In the genomic region with DNA sequence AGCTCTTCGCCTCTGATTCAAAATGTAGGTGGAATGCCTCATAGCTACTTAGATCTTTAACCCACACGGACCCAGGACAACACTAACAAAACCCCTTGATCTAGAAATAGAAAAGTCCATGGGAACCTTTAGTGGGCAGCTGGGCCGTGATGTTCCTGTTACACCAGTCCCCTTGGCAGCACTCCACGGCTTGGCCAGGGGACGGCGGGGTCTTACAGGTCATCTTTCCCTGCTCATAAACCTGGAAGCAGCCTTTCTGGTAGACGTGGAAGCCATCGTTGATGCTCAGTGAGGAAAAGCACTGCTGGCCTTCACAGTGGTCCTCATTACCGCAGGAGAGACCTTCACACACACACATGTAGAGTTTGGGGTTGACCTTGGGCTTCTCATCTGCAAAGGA, we compare ENCODE assay signal across 38 cellular contexts.
"Had no signal": no experiment of that assay in that cellular context is flagged by ENCODE, and none has a peak within 500 bp of the region (broad histone marks: within the 10 kb centered on the region; RNA-seq: fewer than 3 reads in every experiment).

No MANE protein-coding gene starts in this region.

- H3K27ac Mint-ChIP-seq: activated CD4-positive, alpha-beta memory T cell treated with anti-CD3 and anti-CD28 coated beads, Interleukin-2, amount 10 ng/mL, durations not matched to agents 7 days and 5 days; activated CD4-positive, alpha-beta T cell treated with anti-CD3 and anti-CD28 coated beads for 36 hours; activated CD8-positive, alpha-beta memory T cell treated with anti-CD3 and anti-CD28 coated beads, Interleukin-2, amount 10 ng/mL, durations not matched to agents 7 days and 5 days; activated CD8-positive, alpha-beta T cell treated with anti-CD3 and anti-CD28 coated beads, Interleukin-2, amount 10 ng/mL, durations not matched to agents 7 days and 5 days; activated naive CD4-positive, alpha-beta T cell treated with anti-CD3 and anti-CD28 coated beads for 36 hours; activated naive CD8-positive, alpha-beta T cell; activated naive CD8-positive, alpha-beta T cell treated with anti-CD3 and anti-CD28 coated beads, Interleukin-2, amount 10 ng/mL, durations not matched to agents 7 days and 5 days; activated naive CD8-positive, alpha-beta T cell treated with anti-CD3 and anti-CD28 coated beads, Interleukin-2, amount 50 U/mL, for 24 hours; activated T-cell treated with anti-CD3 and anti-CD28 coated beads, Interleukin-2, amount 50 U/mL, for 24 hours; activated T-helper 2 cell treated with anti-CD3 and anti-CD28 coated beads, Interferon-gamma antibody, Interleukin-2, Interleukin-4, amounts not matched to agents 10 μg/mL and 5 μg/mL and 100 μg/mL, durations not matched to agents 14 hours and 24 hours and 36 hours; T-helper 1 cell treated with Interleukin-12 subunit alpha and Interleukin-12 subunit beta and Interleukin-4 antibody, amounts not matched to agents 30 μg/mL and 1 μg/mL, for 36 hours; T-helper 2 cell treated with Interferon-gamma antibody and Interleukin-4, amounts not matched to agents 5 μg/mL and 100 μg/mL, for 36 hours; WTC11 had no signal

- H3K27me3 Mint-ChIP-seq: activated CD4-positive, alpha-beta memory T cell treated with anti-CD3 and anti-CD28 coated beads, Interleukin-2, amount 10 ng/mL, durations not matched to agents 7 days and 5 days; activated CD4-positive, alpha-beta T cell treated with anti-CD3 and anti-CD28 coated beads for 36 hours; activated CD8-positive, alpha-beta memory T cell treated with anti-CD3 and anti-CD28 coated beads, Interleukin-2, amount 10 ng/mL, durations not matched to agents 7 days and 5 days; activated naive CD8-positive, alpha-beta T cell; activated naive CD8-positive, alpha-beta T cell treated with anti-CD3 and anti-CD28 coated beads, Interleukin-2, amount 10 ng/mL, durations not matched to agents 7 days and 5 days; activated naive CD8-positive, alpha-beta T cell treated with anti-CD3 and anti-CD28 coated beads, Interleukin-2, amount 50 U/mL, for 24 hours; activated T-cell treated with anti-CD3 and anti-CD28 coated beads, Interleukin-2, amount 50 U/mL, for 24 hours; brain; central memory CD8-positive, alpha-beta T cell had no signal

- H3K9me3 ChIP-seq: ascending aorta had no signal

- H3K4me3 ChIP-seq: ascending aorta, cardiac muscle cell had no signal

- H3K27ac ChIP-seq: ascending aorta, cardiac muscle cell, WERI-Rb-1 had no signal

- DNase-seq: activated CD4-positive, alpha-beta memory T cell treated with anti-CD3 and anti-CD28 coated beads, Interleukin-2, amount 10 ng/mL, durations not matched to agents 7 days and 5 days; activated CD4-positive, alpha-beta T cell treated with anti-CD3 and anti-CD28 coated beads for 1 hour; activated CD4-positive, alpha-beta T cell treated with anti-CD3 and anti-CD28 coated beads for 36 hours; activated CD4-positive, alpha-beta T cell treated with anti-CD3 and anti-CD28 coated beads for 48 hours; activated CD4-positive, alpha-beta T cell treated with anti-CD3 and anti-CD28 coated beads, Interleukin-2, amount 50 U/mL, for 1 hour; activated CD4-positive, alpha-beta T cell treated with anti-CD3 and anti-CD28 coated beads, Interleukin-2, amount 50 U/mL, for 48 hours; activated CD4-positive, CD25-positive, alpha-beta regulatory T cell; activated CD8-positive, alpha-beta memory T cell treated with anti-CD3 and anti-CD28 coated beads for 24 hours; activated CD8-positive, alpha-beta memory T cell treated with anti-CD3 and anti-CD28 coated beads, Interleukin-2, amount 10 ng/mL, durations not matched to agents 7 days and 5 days; activated CD8-positive, alpha-beta memory T cell treated with anti-CD3 and anti-CD28 coated beads, Interleukin-2, amount 50 U/mL, for 48 hours; activated CD8-positive, alpha-beta T cell treated with anti-CD3 and anti-CD28 coated beads, Interleukin-2, amount 10 ng/mL, durations not matched to agents 7 days and 5 days; activated effector memory CD4-positive, alpha-beta T cell treated with Interleukin-2 at 50 U/mL for 16 hours; activated gamma-delta T cell; activated naive CD4-positive, alpha-beta T cell treated with anti-CD3 and anti-CD28 coated beads for 36 hours; activated naive CD4-positive, alpha-beta T cell treated with anti-CD3 and anti-CD28 coated beads, Interleukin-2, amount 50 U/mL, for 16 hours; activated naive CD8-positive, alpha-beta T cell treated with anti-CD3 and anti-CD28 coated beads, Interleukin-2, amount 10 ng/mL, durations not matched to agents 7 days and 5 days; activated naive CD8-positive, alpha-beta T cell treated with anti-CD3 and anti-CD28 coated beads, Interleukin-2, amount 50 U/mL, for 24 hours; activated T-cell treated with anti-CD3 and anti-CD28 coated beads, Interleukin-2, amount 50 U/mL, for 24 hours; activated T-cell treated with anti-CD3 and anti-CD28 coated beads, Interleukin-2, amount 50 U/mL, for 48 hours; amygdala; anterior cingulate cortex; caudate nucleus; cerebellar nuclear complex; SW 1271; T-helper 1 cell; T-helper 2 cell; T-helper 9 cell; WERI-Rb-1 had no signal

- H3K27me3 ChIP-seq: ascending aorta, cardiac muscle cell had no signal

- H3K4me3 Mint-ChIP-seq: activated CD4-positive, alpha-beta memory T cell treated with anti-CD3 and anti-CD28 coated beads, Interleukin-2, amount 10 ng/mL, durations not matched to agents 7 days and 5 days; activated CD4-positive, alpha-beta T cell treated with anti-CD3 and anti-CD28 coated beads for 36 hours; activated CD8-positive, alpha-beta memory T cell treated with anti-CD3 and anti-CD28 coated beads, Interleukin-2, amount 10 ng/mL, durations not matched to agents 7 days and 5 days; activated CD8-positive, alpha-beta T cell treated with anti-CD3 and anti-CD28 coated beads, Interleukin-2, amount 10 ng/mL, durations not matched to agents 7 days and 5 days; activated naive CD4-positive, alpha-beta T cell treated with anti-CD3 and anti-CD28 coated beads for 36 hours; activated naive CD8-positive, alpha-beta T cell; activated naive CD8-positive, alpha-beta T cell treated with anti-CD3 and anti-CD28 coated beads, Interleukin-2, amount 10 ng/mL, durations not matched to agents 7 days and 5 days; activated naive CD8-positive, alpha-beta T cell treated with anti-CD3 and anti-CD28 coated beads, Interleukin-2, amount 50 U/mL, for 24 hours; activated T-cell treated with anti-CD3 and anti-CD28 coated beads, Interleukin-2, amount 50 U/mL, for 24 hours; brain; central memory CD8-positive, alpha-beta T cell; T-helper 1 cell treated with Interleukin-12 subunit alpha and Interleukin-12 subunit beta and Interleukin-4 antibody, amounts not matched to agents 30 μg/mL and 1 μg/mL, for 36 hours; T-helper 2 cell treated with Interferon-gamma antibody and Interleukin-4, amounts not matched to agents 5 μg/mL and 100 μg/mL, for 36 hours; WTC11 had no signal

- H3K9me3 Mint-ChIP-seq: activated CD4-positive, alpha-beta memory T cell treated with anti-CD3 and anti-CD28 coated beads, Interleukin-2, amount 10 ng/mL, durations not matched to agents 7 days and 5 days; activated naive CD4-positive, alpha-beta T cell treated with anti-CD3 and anti-CD28 coated beads for 36 hours; activated naive CD8-positive, alpha-beta T cell treated with anti-CD3 and anti-CD28 coated beads, Interleukin-2, amount 10 ng/mL, durations not matched to agents 7 days and 5 days; activated naive CD8-positive, alpha-beta T cell treated with anti-CD3 and anti-CD28 coated beads, Interleukin-2, amount 50 U/mL, for 24 hours; activated T-cell treated with anti-CD3 and anti-CD28 coated beads, Interleukin-2, amount 50 U/mL, for 24 hours; activated T-helper 2 cell treated with anti-CD3 and anti-CD28 coated beads, Interferon-gamma antibody, Interleukin-2, Interleukin-4, amounts not matched to agents 10 μg/mL and 5 μg/mL and 100 μg/mL, durations not matched to agents 14 hours and 24 hours and 36 hours; brain; central memory CD8-positive, alpha-beta T cell; T-helper 1 cell treated with Interleukin-12 subunit alpha and Interleukin-12 subunit beta and Interleukin-4 antibody, amounts not matched to agents 30 μg/mL and 1 μg/mL, for 36 hours; T-helper 2 cell treated with Interferon-gamma antibody and Interleukin-4, amounts not matched to agents 5 μg/mL and 100 μg/mL, for 36 hours; WTC11 had no signal

- ATAC-seq: activated CD4-positive, alpha-beta T cell treated with anti-CD3 and anti-CD28 coated beads for 36 hours; activated CD4-positive, CD25-positive, alpha-beta regulatory T cell treated with anti-CD3 and anti-CD28 coated beads, Interleukin-2, amount 50 U/mL, for 24 hours; activated CD8-positive, alpha-beta memory T cell treated with anti-CD3 and anti-CD28 coated beads, Interleukin-2, amount 10 ng/mL, durations not matched to agents 7 days and 5 days; activated CD8-positive, alpha-beta T cell treated with anti-CD3 and anti-CD28 coated beads, Interleukin-2, amount 10 ng/mL, durations not matched to agents 7 days and 5 days; activated naive CD8-positive, alpha-beta T cell treated with anti-CD3 and anti-CD28 coated beads, Interleukin-2, amount 50 U/mL, for 24 hours; WTC11 had no signal
